In the genomic region with DNA sequence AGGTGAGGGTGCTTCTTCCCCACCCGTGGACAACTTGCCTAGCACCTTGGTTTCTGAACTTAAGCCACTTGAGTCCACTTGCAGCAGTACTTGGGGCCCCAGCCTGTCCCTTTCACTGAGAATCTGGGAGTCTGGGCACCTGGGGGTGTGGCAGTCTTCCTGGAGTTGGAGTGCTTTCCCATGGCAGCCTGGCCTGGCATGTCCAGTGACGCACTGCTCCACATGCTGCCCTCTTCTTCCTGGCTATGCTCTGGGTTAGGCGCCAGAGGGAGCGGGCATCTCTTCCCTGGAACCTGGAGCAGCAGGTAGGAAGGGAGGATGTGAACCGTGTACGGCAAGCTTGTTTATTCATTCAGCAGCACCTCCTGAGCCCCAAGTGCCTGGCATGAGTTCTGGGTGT, we compare ENCODE assay signal across 25 cellular contexts.
"Had no signal": no experiment of that assay in that cellular context is flagged by ENCODE, and none has a peak within 500 bp of the region (broad histone marks: within the 10 kb centered on the region; RNA-seq: fewer than 3 reads in every experiment).

No MANE protein-coding gene starts in this region.

- ATAC-seq: activated CD4-positive, alpha-beta T cell treated with anti-CD3 and anti-CD28 coated beads for 36 hours; effector memory CD8-positive, alpha-beta T cell; heart left ventricle; sciatic nerve had no signal

- DNase-seq: activated CD4-positive, alpha-beta T cell treated with anti-CD3 and anti-CD28 coated beads for 36 hours; activated CD4-positive, alpha-beta T cell treated with anti-CD3 and anti-CD28 coated beads, Interleukin-2, amount 50 U/mL, for 48 hours; activated CD4-positive, CD25-positive, alpha-beta regulatory T cell; activated CD8-positive, alpha-beta memory T cell treated with anti-CD3 and anti-CD28 coated beads, Interleukin-2, amount 50 U/mL, for 4 hours; activated gamma-delta T cell; activated naive CD4-positive, alpha-beta T cell treated with anti-CD3 and anti-CD28 coated beads, Interleukin-2, amount 50 U/mL, for 16 hours; activated T-cell treated with anti-CD3 and anti-CD28 coated beads, Interleukin-2, amount 50 U/mL, for 24 hours; dorsolateral prefrontal cortex; effector memory CD8-positive, alpha-beta T cell; foreskin fibroblast; hypothalamus; kidney glomerular epithelial cell; left ventricle myocardium inferior; nephron progenitor cell; stimulated activated CD4-positive, alpha-beta T cell treated with anti-CD3 and anti-CD28 coated beads, Interleukin-12 subunit alpha, Interleukin-12 subunit beta, amount 100 ng/mL, for 4 hours; stimulated activated CD4-positive, alpha-beta T cell treated with anti-CD3 and anti-CD28 coated beads, Interleukin-4, amount 100 ng/mL, for 1 hour; stomach; tibial artery had no signal

- H3K4me3 ChIP-seq: cardiac muscle cell, coronary artery, dorsolateral prefrontal cortex, heart left ventricle, left ventricle myocardium inferior, skin epidermis, stomach, tibial artery had no signal

- FAIRE-seq: endothelial cell of umbilical vein had no signal

- H3K36me3 ChIP-seq: cardiac muscle cell, stomach, tibial artery had no signal

- H3K27ac ChIP-seq: cardiac muscle cell, coronary artery, dorsolateral prefrontal cortex, heart left ventricle, left ventricle myocardium inferior, neutrophil, skin epidermis, stomach, tibial artery had no signal

- H3K27me3 ChIP-seq: cardiac muscle cell, dorsolateral prefrontal cortex had no signal

- H3K27ac Mint-ChIP-seq: activated CD4-positive, alpha-beta T cell treated with anti-CD3 and anti-CD28 coated beads for 36 hours; activated T-cell treated with anti-CD3 and anti-CD28 coated beads, Interleukin-2, amount 50 U/mL, for 24 hours; effector memory CD8-positive, alpha-beta T cell; nephron progenitor cell had no signal

- H3K9me3 Mint-ChIP-seq: activated T-cell treated with anti-CD3 and anti-CD28 coated beads, Interleukin-2, amount 50 U/mL, for 24 hours; effector memory CD8-positive, alpha-beta T cell; nephron progenitor cell had no signal

- H3K9me3 ChIP-seq: heart left ventricle, left ventricle myocardium inferior, neutrophil, stomach, tibial artery had no signal

- H3K4me3 Mint-ChIP-seq: activated CD4-positive, alpha-beta T cell treated with anti-CD3 and anti-CD28 coated beads for 36 hours; activated T-cell treated with anti-CD3 and anti-CD28 coated beads, Interleukin-2, amount 50 U/mL, for 24 hours; effector memory CD8-positive, alpha-beta T cell; nephron progenitor cell had no signal
